ENCODE assay signal across 17 cellular contexts in genomic region chr5:97077246-97077645, GRCh38.
DNase-seq lines count a peak whose midpoint lies in the region; ATAC-seq and TF ChIP-seq lines count a peak whose summit lies in the region.
"Had no signal": no experiment of that assay in that cellular context is flagged by ENCODE, and none has a peak within 500 bp of the region (broad histone marks: within the 10 kb centered on the region; RNA-seq: fewer than 3 reads in every experiment).

No MANE protein-coding gene starts in this region.

- no peak overlapping the region for H2BK120ac ChIP-seq in trophoblast cell (ENCODE audit: insufficient read depth, low read length, poor library complexity)

- H4K8ac ChIP-seq in trophoblast cell (ENCODE audit: low read depth, low read length): no peak overlapping the region

- H3K4me2 ChIP-seq in trophoblast cell (ENCODE audit: low read length): no peak overlapping the region
- H3K4me2 ChIP-seq: BLaER1, GM23338 had no signal

- H3K4me1 Mint-ChIP-seq in Caco-2 (ENCODE audit: low read depth, unreplicated experiment): peaks cover 31% of the 10 kb centered on the region
- H3K4me1 Mint-ChIP-seq: GM23338 had no signal

- H3K18ac ChIP-seq in trophoblast cell (ENCODE audit: low read length): no peak overlapping the region

- no peak overlapping the region for H3K4ac ChIP-seq in trophoblast cell (ENCODE audit: low read depth, low read length)

- peak overlapping the region; percentile 10 for H3K27ac Mint-ChIP-seq in Caco-2 (ENCODE audit: unreplicated experiment)
- H3K27ac Mint-ChIP-seq: CD4-positive, alpha-beta T cell; CD8-positive, alpha-beta memory T cell; GM23338; HFFc6 had no signal

- no peaks in the 10 kb centered on the region for H3K27me3 Mint-ChIP-seq in Caco-2 (ENCODE audit: insufficient read depth, unreplicated experiment)
- H3K27me3 Mint-ChIP-seq: CD4-positive, alpha-beta T cell; CD8-positive, alpha-beta memory T cell had no signal

- H3K14ac ChIP-seq in trophoblast cell (ENCODE audit: low read length): no peak overlapping the region

- H2AK5ac ChIP-seq in trophoblast cell (ENCODE audit: low read length): no peak overlapping the region

- no peak overlapping the region for H3K23ac ChIP-seq in trophoblast cell (ENCODE audit: low read length)

- H3K9me3 ChIP-seq in Caco-2: no peaks in the 10 kb centered on the region
- no peaks in the 10 kb centered on the region for H3K9me3 ChIP-seq in esophagus muscularis mucosa
- no peaks in the 10 kb centered on the region for H3K9me3 ChIP-seq in trophoblast cell (ENCODE audit: insufficient read depth, low read depth, low read length)
- no peaks in the 10 kb centered on the region for H3K9me3 ChIP-seq in ovary
- H3K9me3 ChIP-seq: BLaER1, HAP-1 had no signal

- DNase-seq in Caco-2 (peak in 1 of 2 experiments; percentile 6), esophagus muscularis mucosa (ENCODE audit: extremely low spot score) (peak; percentile 37), trophoblast cell (peak; percentile 71 to 88), ovary (no peak), superior temporal gyrus (ENCODE audit: extremely low spot score) (no peak)
- DNase-seq: Calu3; CD4-positive, alpha-beta T cell; CD8-positive, alpha-beta memory T cell; DMS53; DMS79 treated with DMSO at 0.1 percent for 48 hours; GF-D8; HFFc6 had no signal

- POLR2A ChIA-PET in Caco-2 (lab: Charles Lee): no interaction called here

- TF ChIP-seq CTCF in Caco-2 (IDR thresholded peaks at IDR 0.05; ENCODE audit: insufficient read depth in 1 of 2, low read depth in 1 of 2, low read length in 1 of 2, severe bottlenecking in 1 of 2, unreplicated experiment in 1 of 2) (no peak), esophagus muscularis mucosa (IDR thresholded peaks at IDR 0.05) (no peak), ovary (IDR thresholded peaks at IDR 0.05) (no peak)

- H2BK5ac ChIP-seq in trophoblast cell (ENCODE audit: low read depth, low read length, poor library complexity): no peak overlapping the region

- H2BK12ac ChIP-seq in trophoblast cell (ENCODE audit: low read length): no peak overlapping the region

- no peak overlapping the region for H4K91ac ChIP-seq in trophoblast cell (ENCODE audit: low read depth, low read length)

- no peaks in the 10 kb centered on the region for H3K36me3 Mint-ChIP-seq in Caco-2 (ENCODE audit: insufficient read depth, unreplicated experiment)
- H3K36me3 Mint-ChIP-seq: CD14-positive monocyte had no signal

- H3K9ac ChIP-seq in trophoblast cell (ENCODE audit: low read length): no peak overlapping the region
- H3K9ac ChIP-seq: BLaER1 had no signal

- H3K27ac ChIP-seq in esophagus muscularis mucosa (replicated peaks in 1 of 4) (no peak overlapping the region), trophoblast cell (ENCODE audit: low read depth, low read length) (no peak overlapping the region), ovary (no peak overlapping the region)
- H3K27ac ChIP-seq: BLaER1 had no signal

- TF ChIP-seq POLR2A in esophagus muscularis mucosa (IDR thresholded peaks at IDR 0.05; ENCODE audit: low read depth) (no peak), ovary (IDR thresholded peaks at IDR 0.05) (no peak)

- CTCF ChIA-PET in Caco-2 (lab: Charles Lee): no interaction called here

- intact Hi-C loops in Caco-2 (cut with micrococcal nuclease; ENCODE audit: unreplicated experiment) (loop anchor here (5.0 kb wide), 2 partner anchors 35 kb away; no protein-coding TSS in a partner anchor), esophagus muscularis mucosa (cut with DNase I) (no loop called here), ovary (cut with DNase I) (no loop called here)

- H3K4me3 ChIP-seq in Caco-2 (ENCODE audit: low read depth, low read length): no peak overlapping the region
- no peak overlapping the region for H3K4me3 ChIP-seq in esophagus muscularis mucosa
- H3K4me3 ChIP-seq in trophoblast cell (ENCODE audit: low read depth, low read length): no peak overlapping the region
- no peak overlapping the region for H3K4me3 ChIP-seq in ovary
- H3K4me3 ChIP-seq: BLaER1, GM23338, HAP-1 had no signal

- no peak for TF ChIP-seq EP300 in esophagus muscularis mucosa (IDR thresholded peaks at IDR 0.05)
- TF ChIP-seq EP300 in ovary (IDR thresholded peaks at IDR 0.05): no peak

- H3K79me1 ChIP-seq in trophoblast cell (ENCODE audit: low read length): no peaks in the 10 kb centered on the region

- no peaks in the 10 kb centered on the region for H3K9me3 Mint-ChIP-seq in Caco-2 (ENCODE audit: unreplicated experiment)
- H3K9me3 Mint-ChIP-seq: CD14-positive monocyte; CD4-positive, alpha-beta T cell; CD8-positive, alpha-beta memory T cell; GM23338; HFFc6 had no signal

- ATAC-seq in HG03280 (IDR thresholded peaks at IDR 0.05; ENCODE audit: unreplicated experiment): no peak
- ATAC-seq: GM23338 had no signal

- no TSS peak for BruUV-seq in Caco-2 (replicated peaks; lab: Mats Ljungman, UMichigan)

- 86% methylated on average over 4 of the region's 4 CpGs for WGBS in esophagus muscularis mucosa
- no CpG with 5 or more reads among the region's 4 CpGs for WGBS in trophoblast cell (ENCODE audit: extremely low coverage, insufficient coverage, insufficient read length)
- 78 to 92% (median 89%) methylated on average over 4 of the region's 4 CpGs for WGBS in ovary, 3 donors

- H3K4me1 ChIP-seq in Caco-2 (peaks cover 29% of the 10 kb centered on the region), esophagus muscularis mucosa (no peaks in the 10 kb centered on the region), trophoblast cell (ENCODE audit: control insufficient read depth in 1 of 2, insufficient read depth in 2 of 2, low read length in 2 of 2) (no peaks in the 10 kb centered on the region), ovary (ENCODE audit: insufficient read depth) (no peaks in the 10 kb centered on the region)
- H3K4me1 ChIP-seq: HAP-1 had no signal

- H3K79me2 ChIP-seq in trophoblast cell (ENCODE audit: control insufficient read depth, insufficient read depth, low read length, poor library complexity): no peaks in the 10 kb centered on the region

- no peaks in the 10 kb centered on the region for H3K36me3 ChIP-seq in Caco-2 (ENCODE audit: control insufficient read depth, insufficient read depth, low read length)
- H3K36me3 ChIP-seq in esophagus muscularis mucosa: no peaks in the 10 kb centered on the region
- H3K36me3 ChIP-seq in trophoblast cell (ENCODE audit: control insufficient read depth in 1 of 2, insufficient read depth in 2 of 2, low read length in 2 of 2): no peaks in the 10 kb centered on the region
- no peaks in the 10 kb centered on the region for H3K36me3 ChIP-seq in ovary
- H3K36me3 ChIP-seq: BLaER1, HAP-1 had no signal

- H2AFZ ChIP-seq in trophoblast cell (ENCODE audit: insufficient read depth, low read length, poor library complexity): no peak overlapping the region
- H2AFZ ChIP-seq: GM23338 had no signal

- H3K27me3 ChIP-seq in Caco-2 (replicated peaks; ENCODE audit: control insufficient read depth, insufficient read depth, low read length) (no peaks in the 10 kb centered on the region), esophagus muscularis mucosa (no peaks in the 10 kb centered on the region), trophoblast cell (ENCODE audit: insufficient read depth, low read length) (no peaks in the 10 kb centered on the region), ovary (no peaks in the 10 kb centered on the region)
- H3K27me3 ChIP-seq: BLaER1 had no signal

- no peak overlapping the region for H4K12ac ChIP-seq in trophoblast cell (ENCODE audit: low read depth, low read length)

- H3K4me3 Mint-ChIP-seq in Caco-2 (ENCODE audit: unreplicated experiment): no peak overlapping the region
- H3K4me3 Mint-ChIP-seq: CD14-positive monocyte; CD4-positive, alpha-beta T cell; CD8-positive, alpha-beta memory T cell; GM23338; HFFc6 had no signal

Comparison
In these comparisons a context has a peak if more than half of its experiments do, and no peak if none do; other contexts are left out.
1. DNase-seq: peak in esophagus muscularis mucosa (single experiment) and trophoblast cell (2 of 2); none in ovary (0 of 5) and superior temporal gyrus (single experiment).